Comparison of ENCODE assay signal across 8 cellular contexts in the genomic region with DNA sequence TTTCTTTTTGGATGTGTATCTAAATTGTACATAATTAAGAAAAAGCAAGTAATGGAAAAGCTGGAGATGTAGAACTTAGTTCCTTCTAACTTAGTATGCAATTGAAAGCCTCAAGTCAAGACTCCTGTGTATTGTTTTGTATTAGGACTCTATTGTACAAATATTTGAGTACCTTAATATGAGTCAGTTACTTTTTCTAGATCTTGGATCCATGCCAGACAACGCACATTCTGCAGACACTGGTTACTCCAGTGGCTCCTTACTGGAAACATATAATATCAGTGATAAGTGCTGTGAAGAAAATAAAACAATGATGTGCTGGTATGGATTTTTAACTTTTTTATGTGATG. TPM values are rescaled to one million over a fixed set of nuclear protein-coding genes. Genes with fewer than 3 reads are reported as not detected.
A peak's percentile ranks its signal among the peaks of the same experiment; 100 is the strongest.
DNase-seq lines count a peak whose midpoint lies in the region; ATAC-seq, FAIRE-seq and TF ChIP-seq lines count a peak whose summit lies in the region.

No MANE protein-coding gene starts in this region.

- H3K9me3 ChIP-seq in pancreas, result no peaks in the 10 kb centered on the region

- H3K27me3 Mint-ChIP-seq in IgD-negative memory B cell, result no peaks in the 10 kb centered on the region
- H3K27me3 Mint-ChIP-seq in T-helper 2 cell treated with Interferon-gamma antibody and Interleukin-4, amounts not matched to agents 5 μg/mL and 100 μg/mL, for 36 hours (ENCODE audit: low read depth), result peaks cover 8% of the 10 kb centered on the region

- intact Hi-C loops in pancreas (cut with DNase I), result no loop called here

- in situ Hi-C loops in GM13976 (cut with MboI; ENCODE audit: low sequenced_read_pairs, unreplicated experiment), result loop anchor here (10.0 to 25.0 kb wide), 2 partner anchors 146 to 324 kb away; no protein-coding TSS in a partner anchor

- DNase-seq in DMS153 treated with DMSO at 0.1 percent for 48 hours (lab: John Stamatoyannopoulos, UW; ENCODE audit: unreplicated experiment) (peak; percentile 29), epithelial cell of esophagus (ENCODE audit: low read depth) (peak; percentile 88), pancreas (peak in 3 of 6 donors; percentile 31 to 45 (median 36)), GM13976 (ENCODE audit: low spot score) (no peak)
- DNase-seq in T-helper 2 cell treated with Interferon-gamma antibody and Interleukin-4, amounts not matched to agents 5 μg/mL and 100 μg/mL, for 36 hours (ENCODE audit: low spot score), result no peak

- peaks cover 7% of the 10 kb centered on the region for H3K36me3 Mint-ChIP-seq in IgD-negative memory B cell
- peaks cover 42% of the 10 kb centered on the region for H3K36me3 Mint-ChIP-seq in T-helper 2 cell treated with Interferon-gamma antibody and Interleukin-4, amounts not matched to agents 5 μg/mL and 100 μg/mL, for 36 hours (ENCODE audit: low read depth)

- WGBS in pancreas, 2 donors, result 0 to 1% methylated on average over 1 of the region's 1 CpG

- ATAC-seq in pancreas (peak; percentile 6 to 24 (median 15)), GM21825 (IDR thresholded peaks at IDR 0.05; ENCODE audit: unreplicated experiment) (no peak), HG02678 (IDR thresholded peaks at IDR 0.05; ENCODE audit: unreplicated experiment) (no peak)

- no peaks in the 10 kb centered on the region for H3K27me3 ChIP-seq in pancreas

- H3K9me3 Mint-ChIP-seq in IgD-negative memory B cell, result no peaks in the 10 kb centered on the region
- no peaks in the 10 kb centered on the region for H3K9me3 Mint-ChIP-seq in T-helper 2 cell treated with Interferon-gamma antibody and Interleukin-4, amounts not matched to agents 5 μg/mL and 100 μg/mL, for 36 hours

- peak overlapping the region; percentile 98 to 99 (median 99) for H3K27ac Mint-ChIP-seq in IgD-negative memory B cell
- peak overlapping the region; percentile 99 for H3K27ac Mint-ChIP-seq in T-helper 2 cell treated with Interferon-gamma antibody and Interleukin-4, amounts not matched to agents 5 μg/mL and 100 μg/mL, for 36 hours

- peak overlapping the region; percentile 92 to 100 (median 99) for H3K27ac ChIP-seq in pancreas

- peak overlapping the region; percentile 78 for H3K4me3 ChIP-seq in epithelial cell of esophagus (ENCODE audit: low read length)
- H3K4me3 ChIP-seq in pancreas, result peak overlapping the region; percentile 69 to 98 (median 85)

- peak; percentile 87 for FAIRE-seq in pancreas (lab: Jason Lieb, UNC)

- H3K4me1 Mint-ChIP-seq in IgD-negative memory B cell, result peaks cover 29 to 35% (median 35%) of the 10 kb centered on the region in 3 donors
- peaks cover 35% of the 10 kb centered on the region for H3K4me1 Mint-ChIP-seq in T-helper 2 cell treated with Interferon-gamma antibody and Interleukin-4, amounts not matched to agents 5 μg/mL and 100 μg/mL, for 36 hours (ENCODE audit: low read depth)

- H3K36me3 ChIP-seq in pancreas, result no peaks in the 10 kb centered on the region

- peak overlapping the region; percentile 95 to 100 (median 96) for H3K4me3 Mint-ChIP-seq in IgD-negative memory B cell
- H3K4me3 Mint-ChIP-seq in T-helper 2 cell treated with Interferon-gamma antibody and Interleukin-4, amounts not matched to agents 5 μg/mL and 100 μg/mL, for 36 hours, result peak overlapping the region; percentile 95

- no peak for TF ChIP-seq CTCF in epithelial cell of esophagus (IDR thresholded peaks at IDR 0.05; ENCODE audit: insufficient read depth, low read depth, low read length, missing control alignments)
- no peak for TF ChIP-seq CTCF in pancreas (IDR thresholded peaks at IDR 0.05)
- TF ChIP-seq CTCF in GM13976 (IDR thresholded peaks at IDR 0.05; ENCODE audit: borderline replicate concordance, control extremely low read depth, extremely low read depth, insufficient read depth, missing control alignments), result no peak

- H3K4me1 ChIP-seq in pancreas, result peaks cover 10 to 20% (median 16%) of the 10 kb centered on the region in 3 donors

RNA-seq across cellular contexts. Expression of a gene that starts 1.5 kb away (rescaled TPM):
- polyA plus RNA-seq in IgD-negative memory B cell, result 11.2 TPM
- total RNA-seq in pancreas, result 10 to 100 TPM; 10.6 to 17.3 (median 11.3) TPM
- 1 to 10 TPM; 6.3 to 8.5 TPM for polyA plus RNA-seq in pancreas

Comparison
In these comparisons a context has a peak if more than half of its experiments do, and no peak if none do; other contexts are left out.
1. DNase-seq: peak in DMS153 treated with DMSO at 0.1 percent for 48 hours (single experiment) and epithelial cell of esophagus (single experiment); none in T-helper 2 cell treated with Interferon-gamma antibody and Interleukin-4, amounts not matched to agents 5 μg/mL and 100 μg/mL, for 36 hours (single experiment) and GM13976 (single experiment).
2. ATAC-seq: peak in pancreas (4 of 4); none in GM21825 (single experiment) and HG02678 (single experiment).